In the genomic region with DNA sequence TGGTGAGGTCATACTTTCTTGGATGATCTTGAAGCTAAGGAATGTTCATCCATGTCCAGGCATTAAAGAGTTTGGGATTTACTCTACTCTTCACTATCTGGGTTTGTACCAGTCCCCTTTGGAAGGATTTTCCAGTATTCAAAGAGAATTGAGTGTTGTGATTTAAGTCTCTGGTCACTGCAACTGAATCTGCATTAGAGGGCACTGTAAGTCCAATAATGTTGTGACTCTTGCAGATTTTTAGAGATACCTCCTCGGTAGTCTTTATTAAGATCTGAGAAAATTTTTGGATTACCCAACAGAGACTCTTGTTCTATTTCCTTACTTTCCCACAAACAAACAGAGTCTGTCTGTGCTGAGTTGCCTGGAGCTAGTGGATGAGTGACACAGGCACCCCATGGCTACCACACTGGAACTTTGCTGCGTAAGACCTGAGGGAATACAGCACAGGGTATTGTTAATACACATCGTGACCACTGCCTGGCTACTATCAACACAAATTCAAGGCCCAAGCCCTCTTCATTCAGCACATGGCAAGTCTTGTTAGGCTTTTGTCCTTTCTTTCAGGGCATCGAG, we compare ENCODE assay signal across 26 cellular contexts.
"Had no signal": no experiment of that assay in that cellular context is flagged by ENCODE, and none has a peak within 500 bp of the region (broad histone marks: within the 10 kb centered on the region; RNA-seq: fewer than 3 reads in every experiment).

No MANE protein-coding gene starts in this region.

- H3K27me3 Mint-ChIP-seq: activated B cell treated with CpG ODN at 0.5 μM for 24 hours; activated CD8-positive, alpha-beta T cell treated with anti-CD3 and anti-CD28 coated beads for 36 hours; activated naive CD8-positive, alpha-beta T cell treated with anti-CD3 and anti-CD28 coated beads, Interleukin-2, amount 50 U/mL, for 24 hours; activated T-helper 17 cell treated with anti-CD3 and anti-CD28 coated beads, Interleukin-2, amount 50 U/mL, for 72 hours; naive B cell; stimulated activated naive CD8-positive, alpha-beta T cell treated with anti-CD3 and anti-CD28 coated beads, Interleukin-15, Interleukin-2, amounts not matched to agents 100 ng/mL and 50 ng/mL, for 24 hours; type B pancreatic cell had no signal

- H3K27ac Mint-ChIP-seq: activated B cell treated with CpG ODN at 0.5 μM for 24 hours; activated CD8-positive, alpha-beta T cell treated with anti-CD3 and anti-CD28 coated beads for 36 hours; activated naive CD8-positive, alpha-beta T cell treated with anti-CD3 and anti-CD28 coated beads, Interleukin-2, amount 50 U/mL, for 24 hours; activated T-helper 17 cell treated with anti-CD3 and anti-CD28 coated beads, Interleukin-2, amount 50 U/mL, for 72 hours; mesothelial cell of epicardium; naive B cell; nephron progenitor cell; stimulated activated effector memory CD8-positive, alpha-beta T cell treated with anti-CD3 and anti-CD28 coated beads, Interleukin-12 subunit alpha, Interleukin-12 subunit beta, amount 100 ng/mL, for 72 hours; stimulated activated naive CD8-positive, alpha-beta T cell treated with anti-CD3 and anti-CD28 coated beads, Interleukin-15, Interleukin-2, amounts not matched to agents 100 ng/mL and 50 ng/mL, for 24 hours; T-helper 2 cell treated with Interferon-gamma antibody and Interleukin-4, amounts not matched to agents 5 μg/mL and 100 μg/mL, for 36 hours; type B pancreatic cell had no signal

- H3K4me1 Mint-ChIP-seq: activated B cell treated with CpG ODN at 0.5 μM for 24 hours; activated naive CD8-positive, alpha-beta T cell treated with anti-CD3 and anti-CD28 coated beads, Interleukin-2, amount 50 U/mL, for 24 hours; activated T-helper 17 cell treated with anti-CD3 and anti-CD28 coated beads, Interleukin-2, amount 50 U/mL, for 72 hours; mesothelial cell of epicardium; naive B cell; nephron progenitor cell; stimulated activated effector memory CD8-positive, alpha-beta T cell treated with anti-CD3 and anti-CD28 coated beads, Interleukin-12 subunit alpha, Interleukin-12 subunit beta, amount 100 ng/mL, for 72 hours had no signal

- H3K4me3 Mint-ChIP-seq: activated B cell treated with CpG ODN at 0.5 μM for 24 hours; activated CD8-positive, alpha-beta T cell treated with anti-CD3 and anti-CD28 coated beads for 36 hours; activated naive CD8-positive, alpha-beta T cell treated with anti-CD3 and anti-CD28 coated beads, Interleukin-2, amount 50 U/mL, for 24 hours; activated T-cell treated with anti-CD3 and anti-CD28 coated beads, Interleukin-2, amount 50 U/mL, for 4 hours; activated T-helper 17 cell treated with anti-CD3 and anti-CD28 coated beads, Interleukin-2, amount 50 U/mL, for 72 hours; mesothelial cell of epicardium; naive B cell; nephron progenitor cell; stimulated activated effector memory CD8-positive, alpha-beta T cell treated with anti-CD3 and anti-CD28 coated beads, Interleukin-12 subunit alpha, Interleukin-12 subunit beta, amount 100 ng/mL, for 72 hours; stimulated activated naive CD8-positive, alpha-beta T cell treated with anti-CD3 and anti-CD28 coated beads, Interleukin-15, Interleukin-2, amounts not matched to agents 100 ng/mL and 50 ng/mL, for 24 hours; T-helper 2 cell treated with Interferon-gamma antibody and Interleukin-4, amounts not matched to agents 5 μg/mL and 100 μg/mL, for 36 hours; type B pancreatic cell had no signal

- H3K9me3 Mint-ChIP-seq: activated naive CD8-positive, alpha-beta T cell treated with anti-CD3 and anti-CD28 coated beads, Interleukin-2, amount 50 U/mL, for 24 hours; activated T-cell treated with anti-CD3 and anti-CD28 coated beads, Interleukin-2, amount 50 U/mL, for 4 hours; nephron progenitor cell had no signal

- H3K36me3 Mint-ChIP-seq: mesothelial cell of epicardium; naive B cell; stimulated activated effector memory CD8-positive, alpha-beta T cell treated with anti-CD3 and anti-CD28 coated beads, Interleukin-12 subunit alpha, Interleukin-12 subunit beta, amount 100 ng/mL, for 72 hours; type B pancreatic cell had no signal

- DNase-seq: activated B cell treated with CpG ODN at 0.5 μM for 24 hours; activated CD4-positive, alpha-beta T cell treated with anti-CD3 and anti-CD28 coated beads, Interleukin-2, amount 50 U/mL, for 1 hour; activated CD8-positive, alpha-beta T cell treated with anti-CD3 and anti-CD28 coated beads for 36 hours; activated gamma-delta T cell treated with Interleukin-2 at 50 U/mL for 16 hours; activated naive CD4-positive, alpha-beta T cell treated with anti-CD3 and anti-CD28 coated beads, Interleukin-2, amount 50 U/mL, for 16 hours; activated naive CD8-positive, alpha-beta T cell treated with anti-CD3 and anti-CD28 coated beads, Interleukin-2, amount 50 U/mL, for 24 hours; activated T-cell treated with anti-CD3 and anti-CD28 coated beads, Interleukin-2, amount 50 U/mL, for 4 hours; amygdala; effector memory CD4-positive, alpha-beta T cell; heart right ventricle; left cardiac atrium; left ventricle myocardium superior; naive B cell; nephron progenitor cell; ovary; retina; sigmoid colon; small intestine; stimulated activated CD4-positive, alpha-beta T cell treated with anti-CD3 and anti-CD28 coated beads, Interleukin-4, amount 100 ng/mL, for 24 hours; uterus had no signal
